ENCODE assay signal across 8 cellular contexts in the genomic region with DNA sequence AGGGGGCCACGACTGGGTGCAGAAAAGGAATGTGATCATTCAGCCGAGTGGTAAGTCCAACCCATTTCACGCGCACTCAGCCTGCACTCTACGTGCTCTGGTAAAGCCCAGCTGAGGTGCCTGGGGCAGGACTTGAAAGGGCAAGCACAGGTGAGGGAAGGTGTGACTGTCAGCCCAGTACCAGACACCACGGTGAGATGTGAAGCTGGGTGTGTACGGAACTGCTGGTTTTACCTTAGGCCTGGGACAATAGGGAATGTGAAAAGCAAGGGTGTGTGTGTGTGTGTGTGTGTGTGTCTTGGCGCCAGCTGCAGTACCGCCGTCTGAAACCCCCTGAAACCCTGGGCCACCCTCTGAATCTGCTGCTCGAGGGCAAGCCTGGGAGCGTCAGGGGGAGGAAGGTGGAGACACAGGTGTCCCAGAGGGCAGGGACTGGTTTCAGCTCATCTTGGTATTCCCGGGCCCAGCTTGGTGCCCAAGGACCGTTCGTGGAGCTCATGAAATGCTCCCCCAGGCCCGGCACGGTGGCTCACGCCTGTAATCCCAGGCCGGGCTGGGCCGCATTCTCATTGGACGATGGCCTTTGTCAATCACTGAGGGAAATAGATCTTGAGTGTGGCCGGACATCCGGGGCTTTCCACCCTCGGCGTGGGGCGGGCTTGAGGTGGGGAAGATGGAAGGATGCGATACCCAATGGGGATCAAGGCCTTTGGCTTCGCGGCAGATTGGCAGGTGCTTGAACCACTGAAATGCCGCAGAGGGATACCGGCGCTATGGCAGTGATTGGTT.
DNase-seq lines count a peak whose midpoint lies in the region; ATAC-seq and TF ChIP-seq lines count a peak whose summit lies in the region.

No MANE protein-coding gene starts in this region.

- no peak for TF ChIP-seq CTCF in AG09309 (IDR thresholded peaks at IDR 0.05; ENCODE audit: control insufficient read depth, insufficient read depth, low read depth, low read length, missing control alignments)

- H3K27me3 Mint-ChIP-seq in central memory CD8-positive, alpha-beta T cell = peaks cover 17% of the 10 kb centered on the region

- peak overlapping the region; percentile 69 for H3K4me3 ChIP-seq in AG09309 (ENCODE audit: control insufficient read depth, low read depth, low read length)

- peaks cover 5% of the 10 kb centered on the region for H3K36me3 Mint-ChIP-seq in central memory CD8-positive, alpha-beta T cell (ENCODE audit: insufficient read depth)

- ATAC-seq in GM19025 (IDR thresholded peaks at IDR 0.05; ENCODE audit: low read depth, unreplicated experiment) = peak; percentile 98
- ATAC-seq in HG03280 (IDR thresholded peaks at IDR 0.05; ENCODE audit: unreplicated experiment) = peak; percentile 98
- ATAC-seq in central memory CD8-positive, alpha-beta T cell (replicated peaks; ENCODE audit: extremely low read depth, poor library complexity, severe bottlenecking) = peak; percentile 100

- DNase-seq in AG09309 (ENCODE audit: low read depth) = peak; percentile 100
- DNase-seq in NCI-H345 (lab: John Stamatoyannopoulos, UW) = peak; percentile 99
- DNase-seq in activated CD4-positive, CD25-positive, alpha-beta regulatory T cell (lab: John Stamatoyannopoulos, UW) = peak; percentile 94 to 98 (median 96)
- peak; percentile 95 to 98 for DNase-seq in central memory CD8-positive, alpha-beta T cell (ENCODE audit: low spot score in 2 of 2)
- DNase-seq in inferior parietal cortex (ENCODE audit: extremely low spot score) = peak; percentile 100
- DNase-seq in smooth muscle cell of the brain vasculature (ENCODE audit: low read depth, low spot score) = peak; percentile 100

- peak overlapping the region; percentile 90 for H3K27ac Mint-ChIP-seq in central memory CD8-positive, alpha-beta T cell (ENCODE audit: low read depth)

- peaks cover 26% of the 10 kb centered on the region for H3K4me1 Mint-ChIP-seq in central memory CD8-positive, alpha-beta T cell

- no peaks in the 10 kb centered on the region for H3K9me3 Mint-ChIP-seq in central memory CD8-positive, alpha-beta T cell

- H3K4me3 Mint-ChIP-seq in central memory CD8-positive, alpha-beta T cell = peak overlapping the region; percentile 87

Comparison
In these comparisons a context has a peak if more than half of its experiments do, and no peak if none do; other contexts are left out.
1. Peak in every context shown above with its lines: DNase-seq, ATAC-seq and H3K4me3 ChIP-seq.